ENCODE assay signal across 14 cellular contexts in the genomic region with DNA sequence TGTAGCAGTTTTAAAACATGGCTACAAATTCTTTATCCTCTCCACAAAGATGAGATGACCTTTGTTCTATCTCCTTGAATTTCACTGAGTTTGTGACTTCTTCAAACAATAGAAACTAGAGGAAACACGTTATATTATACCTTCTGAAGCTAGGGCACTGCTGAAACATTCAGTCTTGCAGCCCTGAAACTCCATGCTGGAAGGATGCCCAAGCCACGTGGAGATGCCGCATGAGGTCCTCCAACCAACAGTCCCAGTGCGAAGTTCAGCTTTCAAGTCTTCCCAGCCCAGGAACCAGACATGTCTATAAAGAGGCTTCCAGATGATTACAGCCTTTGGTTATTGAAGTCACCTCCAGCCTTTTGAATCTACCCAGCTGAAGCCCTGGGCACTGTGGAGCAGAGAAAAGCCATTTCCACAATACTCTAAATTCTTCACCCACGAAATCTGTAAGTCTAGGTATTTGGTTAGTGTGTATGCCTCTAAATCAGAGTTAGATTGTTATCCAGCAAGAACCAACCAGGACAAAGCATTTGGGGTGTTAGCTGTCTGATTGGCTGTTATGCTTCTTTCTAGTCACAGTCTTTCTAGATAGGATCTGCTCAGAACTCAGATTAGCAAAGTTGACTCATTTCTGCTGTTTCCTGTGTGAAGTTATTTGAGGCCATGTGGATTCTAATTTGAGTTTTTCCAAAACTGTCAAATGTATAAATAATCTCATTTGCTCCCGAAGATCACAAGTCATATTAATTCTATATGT.
DNase-seq lines count a peak whose midpoint lies in the region; ATAC-seq and TF ChIP-seq lines count a peak whose summit lies in the region.
"Had no signal": no experiment of that assay in that cellular context is flagged by ENCODE, and none has a peak within 500 bp of the region (broad histone marks: within the 10 kb centered on the region; RNA-seq: fewer than 3 reads in every experiment).

No MANE protein-coding gene starts in this region.

- DNase-seq in HFFc6: peak; percentile 94
- peak; percentile 48 for DNase-seq in kidney tubule cell (ENCODE audit: low spot score)
- no peak for DNase-seq in activated CD4-positive, CD25-positive, alpha-beta regulatory T cell treated with anti-CD3 and anti-CD28 coated beads, Interleukin-2, amount 50 U/mL, for 72 hours
- DNase-seq in COLO668 (lab: John Stamatoyannopoulos, UW; ENCODE audit: unreplicated experiment): no peak
- DNase-seq in NCI-H526 (lab: John Stamatoyannopoulos, UW): no peak
- DNase-seq: activated CD8-positive, alpha-beta memory T cell treated with anti-CD3 and anti-CD28 coated beads, Interleukin-2, amount 50 U/mL, for 48 hours; colonic mucosa; SJCRH30; stimulated activated naive B cell treated with anti-CD40 and anti-IgM and Interleukin-4, amounts not matched to agents 10 μg/mL and 1 μg/mL and 100 μg/mL, for 72 hours had no signal

- no peaks in the 10 kb centered on the region; the same call in 1 of the 2 replicates for H3K27me3 Mint-ChIP-seq in HFFc6 (ENCODE audit: insufficient read depth)

- H2AFZ ChIP-seq in OCI-LY3 (ENCODE audit: low read depth, low read length): no peak overlapping the region

- H3K9ac ChIP-seq in OCI-LY3 (ENCODE audit: low read length): no peak overlapping the region

- H3K4me1 ChIP-seq in DOHH2 (ENCODE audit: control insufficient read depth, low read length): peaks cover 13% of the 10 kb centered on the region
- peaks cover 25% of the 10 kb centered on the region for H3K4me1 ChIP-seq in OCI-LY3 (ENCODE audit: low read length)
- H3K4me1 ChIP-seq: colonic mucosa, SJCRH30 had no signal

- no peak overlapping the region for H3K4me3 ChIP-seq in DOHH2 (ENCODE audit: low read length)
- H3K4me3 ChIP-seq in OCI-LY3 (ENCODE audit: low read length): no peak overlapping the region
- H3K4me3 ChIP-seq: colonic mucosa, MG63, right atrium auricular region, SJCRH30 had no signal

- peak overlapping the region; percentile 91 for H3K27ac Mint-ChIP-seq in HFFc6
- H3K27ac Mint-ChIP-seq: stimulated activated naive B cell treated with anti-CD40 and anti-IgM and Interleukin-4, amounts not matched to agents 10 μg/mL and 1 μg/mL and 100 μg/mL, for 72 hours had no signal

- H3K36me3 ChIP-seq in DOHH2 (ENCODE audit: control insufficient read depth, low read length) (no peaks in the 10 kb centered on the region), OCI-LY3 (replicated peaks; ENCODE audit: low read depth, low read length) (no peaks in the 10 kb centered on the region)
- H3K36me3 ChIP-seq: colonic mucosa, MG63, right atrium auricular region, SJCRH30 had no signal

- peaks cover 50% of the 10 kb centered on the region for H3K4me1 Mint-ChIP-seq in HFFc6 (ENCODE audit: low read depth)

- H3K27ac ChIP-seq in DOHH2 (ENCODE audit: low read depth, low read length) (no peak overlapping the region), OCI-LY3 (ENCODE audit: low read length) (no peak overlapping the region)
- H3K27ac ChIP-seq: colonic mucosa, SJCRH30 had no signal

- H3F3A ChIP-seq in DOHH2 (ENCODE audit: control insufficient read depth, insufficient read depth): no peaks in the 10 kb centered on the region

- no peaks in the 10 kb centered on the region for H3K9me3 ChIP-seq in DOHH2 (ENCODE audit: control insufficient read depth, insufficient read depth, low read length)
- H3K9me3 ChIP-seq in OCI-LY3 (ENCODE audit: insufficient read depth, low read length): no peaks in the 10 kb centered on the region
- H3K9me3 ChIP-seq: colonic mucosa, MG63, SJCRH30 had no signal

- H3K4me2 ChIP-seq in DOHH2 (ENCODE audit: low read length) (0 out of 2 replicates have a peak overlapping the region, but pooled peaks have one; percentile 7), OCI-LY3 (ENCODE audit: low read length) (peak overlapping the region; percentile 35)

- no peaks in the 10 kb centered on the region for H4K20me1 ChIP-seq in DOHH2 (ENCODE audit: control insufficient read depth, insufficient read depth, low read depth, low read length)
- H4K20me1 ChIP-seq in OCI-LY3 (ENCODE audit: insufficient read depth, low read length): no peaks in the 10 kb centered on the region

- H3K36me3 Mint-ChIP-seq in HFFc6 (ENCODE audit: low read depth): peaks cover 6% of the 10 kb centered on the region; the same call in 1 of the 2 replicates

- H3K27me3 ChIP-seq in DOHH2 (ENCODE audit: control insufficient read depth, low read length): no peaks in the 10 kb centered on the region
- no peaks in the 10 kb centered on the region; the same call in 1 of the 2 replicates for H3K27me3 ChIP-seq in OCI-LY3 (ENCODE audit: low read depth, low read length)
- H3K27me3 ChIP-seq: colonic mucosa, MG63, right atrium auricular region, SJCRH30 had no signal

- TF ChIP-seq CTCF in DOHH2 (IDR thresholded peaks at IDR 0.05; ENCODE audit: low read depth, low read length, poor library complexity, severe bottlenecking) (no peak), HFFc6 (IDR thresholded peaks at IDR 0.05) (no peak), OCI-LY3 (IDR thresholded peaks at IDR 0.05; ENCODE audit: low read depth, low read length) (no peak)

- no peak for ATAC-seq in HG02798 (IDR thresholded peaks at IDR 0.05; ENCODE audit: poor library complexity, unreplicated experiment)

- H3K4me3 Mint-ChIP-seq in HFFc6: peak overlapping the region; percentile 72

- H3K9me2 ChIP-seq in DOHH2 (replicated peaks; ENCODE audit: control insufficient read depth, low read length): no peaks in the 10 kb centered on the region

- H3K9me3 Mint-ChIP-seq in HFFc6: peaks cover 6% of the 10 kb centered on the region; the same call in 1 of the 2 replicates

- H3K79me2 ChIP-seq in DOHH2 (ENCODE audit: control insufficient read depth, low read length) (no peaks in the 10 kb centered on the region), OCI-LY3 (ENCODE audit: low read length) (no peaks in the 10 kb centered on the region)

Comparison
In these comparisons a context has a peak if more than half of its experiments do, and no peak if none do; other contexts are left out.
1. DNase-seq: peak in HFFc6 (single experiment) and kidney tubule cell (single experiment); none in activated CD4-positive, CD25-positive, alpha-beta regulatory T cell treated with anti-CD3 and anti-CD28 coated beads, Interleukin-2, amount 50 U/mL, for 72 hours (single experiment), COLO668 (single experiment) and NCI-H526 (0 of 2).